1 cellular context compared by ENCODE assay signal in the genomic region with DNA sequence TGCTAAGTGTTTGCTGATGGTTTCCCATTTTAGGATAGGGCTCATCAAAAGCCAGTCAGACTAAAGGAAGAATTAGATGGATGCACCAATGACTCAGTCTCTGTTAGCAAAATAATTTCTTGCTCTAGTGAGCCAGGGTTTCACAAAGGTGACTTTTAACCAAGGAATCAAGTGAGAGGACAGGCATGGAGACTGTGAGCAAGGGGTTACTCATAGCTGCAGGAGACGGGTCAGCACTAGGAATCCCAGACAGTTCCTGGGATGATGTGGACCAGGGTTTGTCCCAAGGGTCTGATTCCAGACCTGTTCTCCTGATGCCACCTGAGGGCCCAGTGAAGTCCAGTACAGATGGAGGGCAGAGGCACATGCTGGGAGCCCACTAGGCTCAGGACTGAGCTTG.
TF ChIP-seq lines count a peak whose summit lies in the region.

No MANE protein-coding gene starts in this region.

TF ChIP-seq in SK-N-SH treated with all-trans-retinoic acid at 6 μM for 48 hours, 23 proteins besides CTCF, POLR2A, EP300 and RAD21 (continued from another document):
- TF ChIP-seq, protein P1, sequence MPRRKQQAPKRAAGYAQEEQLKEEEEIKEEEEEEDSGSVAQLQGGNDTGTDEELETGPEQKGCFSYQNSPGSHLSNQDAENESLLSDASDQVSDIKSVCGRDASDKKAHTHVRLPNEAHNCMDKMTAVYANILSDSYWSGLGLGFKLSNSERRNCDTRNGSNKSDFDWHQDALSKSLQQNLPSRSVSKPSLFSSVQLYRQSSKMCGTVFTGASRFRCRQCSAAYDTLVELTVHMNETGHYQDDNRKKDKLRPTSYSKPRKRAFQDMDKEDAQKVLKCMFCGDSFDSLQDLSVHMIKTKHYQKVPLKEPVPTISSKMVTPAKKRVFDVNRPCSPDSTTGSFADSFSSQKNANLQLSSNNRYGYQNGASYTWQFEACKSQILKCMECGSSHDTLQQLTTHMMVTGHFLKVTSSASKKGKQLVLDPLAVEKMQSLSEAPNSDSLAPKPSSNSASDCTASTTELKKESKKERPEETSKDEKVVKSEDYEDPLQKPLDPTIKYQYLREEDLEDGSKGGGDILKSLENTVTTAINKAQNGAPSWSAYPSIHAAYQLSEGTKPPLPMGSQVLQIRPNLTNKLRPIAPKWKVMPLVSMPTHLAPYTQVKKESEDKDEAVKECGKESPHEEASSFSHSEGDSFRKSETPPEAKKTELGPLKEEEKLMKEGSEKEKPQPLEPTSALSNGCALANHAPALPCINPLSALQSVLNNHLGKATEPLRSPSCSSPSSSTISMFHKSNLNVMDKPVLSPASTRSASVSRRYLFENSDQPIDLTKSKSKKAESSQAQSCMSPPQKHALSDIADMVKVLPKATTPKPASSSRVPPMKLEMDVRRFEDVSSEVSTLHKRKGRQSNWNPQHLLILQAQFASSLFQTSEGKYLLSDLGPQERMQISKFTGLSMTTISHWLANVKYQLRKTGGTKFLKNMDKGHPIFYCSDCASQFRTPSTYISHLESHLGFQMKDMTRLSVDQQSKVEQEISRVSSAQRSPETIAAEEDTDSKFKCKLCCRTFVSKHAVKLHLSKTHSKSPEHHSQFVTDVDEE (CRISPR knock-in tag; IDR thresholded peaks at IDR 0.05): no peak
- TF ChIP-seq, protein P2, sequence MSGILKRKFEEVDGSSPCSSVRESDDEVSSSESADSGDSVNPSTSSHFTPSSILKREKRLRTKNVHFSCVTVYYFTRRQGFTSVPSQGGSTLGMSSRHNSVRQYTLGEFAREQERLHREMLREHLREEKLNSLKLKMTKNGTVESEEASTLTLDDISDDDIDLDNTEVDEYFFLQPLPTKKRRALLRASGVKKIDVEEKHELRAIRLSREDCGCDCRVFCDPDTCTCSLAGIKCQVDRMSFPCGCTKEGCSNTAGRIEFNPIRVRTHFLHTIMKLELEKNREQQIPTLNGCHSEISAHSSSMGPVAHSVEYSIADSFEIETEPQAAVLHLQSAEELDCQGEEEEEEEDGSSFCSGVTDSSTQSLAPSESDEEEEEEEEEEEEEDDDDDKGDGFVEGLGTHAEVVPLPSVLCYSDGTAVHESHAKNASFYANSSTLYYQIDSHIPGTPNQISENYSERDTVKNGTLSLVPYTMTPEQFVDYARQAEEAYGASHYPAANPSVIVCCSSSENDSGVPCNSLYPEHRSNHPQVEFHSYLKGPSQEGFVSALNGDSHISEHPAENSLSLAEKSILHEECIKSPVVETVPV (CRISPR knock-in tag; IDR thresholded peaks at IDR 0.05): no peak
- TF ChIP-seq, protein P3, sequence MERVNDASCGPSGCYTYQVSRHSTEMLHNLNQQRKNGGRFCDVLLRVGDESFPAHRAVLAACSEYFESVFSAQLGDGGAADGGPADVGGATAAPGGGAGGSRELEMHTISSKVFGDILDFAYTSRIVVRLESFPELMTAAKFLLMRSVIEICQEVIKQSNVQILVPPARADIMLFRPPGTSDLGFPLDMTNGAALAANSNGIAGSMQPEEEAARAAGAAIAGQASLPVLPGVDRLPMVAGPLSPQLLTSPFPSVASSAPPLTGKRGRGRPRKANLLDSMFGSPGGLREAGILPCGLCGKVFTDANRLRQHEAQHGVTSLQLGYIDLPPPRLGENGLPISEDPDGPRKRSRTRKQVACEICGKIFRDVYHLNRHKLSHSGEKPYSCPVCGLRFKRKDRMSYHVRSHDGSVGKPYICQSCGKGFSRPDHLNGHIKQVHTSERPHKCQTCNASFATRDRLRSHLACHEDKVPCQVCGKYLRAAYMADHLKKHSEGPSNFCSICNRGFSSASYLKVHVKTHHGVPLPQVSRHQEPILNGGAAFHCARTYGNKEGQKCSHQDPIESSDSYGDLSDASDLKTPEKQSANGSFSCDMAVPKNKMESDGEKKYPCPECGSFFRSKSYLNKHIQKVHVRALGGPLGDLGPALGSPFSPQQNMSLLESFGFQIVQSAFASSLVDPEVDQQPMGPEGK (CRISPR knock-in tag; IDR thresholded peaks at IDR 0.05; ENCODE audit: borderline replicate concordance): no peak
- TF ChIP-seq ZFP3 (CRISPR knock-in tag; IDR thresholded peaks at IDR 0.05) (no peak), PPARA (CRISPR knock-in tag; IDR thresholded peaks at IDR 0.05; ENCODE audit: borderline replicate concordance) (no peak)
